Comparison of ENCODE assay signal across 17 cellular contexts in the genomic region with DNA sequence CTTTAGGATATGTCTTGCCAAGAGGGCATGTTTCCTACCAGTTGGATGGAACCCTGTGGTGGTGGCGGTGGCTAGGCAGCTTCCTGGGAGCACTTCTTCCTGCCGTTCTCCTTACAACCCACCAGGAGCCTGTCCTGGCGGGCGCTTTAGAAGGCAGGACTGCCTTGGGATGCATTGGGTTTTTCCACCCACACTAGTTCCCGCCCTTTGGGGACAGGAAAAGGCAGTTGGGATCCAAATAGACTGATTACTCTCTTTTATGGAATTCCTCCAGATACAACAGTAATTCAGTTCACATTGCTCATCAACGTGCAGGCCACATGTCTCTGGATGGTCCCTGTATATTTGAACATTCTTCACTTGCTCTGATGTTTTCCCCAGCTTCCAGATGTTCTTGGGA.
A peak's percentile ranks its signal among the peaks of the same experiment; 100 is the strongest.
DNase-seq lines count a peak whose midpoint lies in the region; FAIRE-seq and TF ChIP-seq lines count a peak whose summit lies in the region.
"Had no signal": no experiment of that assay in that cellular context is flagged by ENCODE, and none has a peak within 500 bp of the region (broad histone marks: within the 10 kb centered on the region; RNA-seq: fewer than 3 reads in every experiment).

No MANE protein-coding gene starts in this region.

- no peak overlapping the region for H4K8ac ChIP-seq in mesendoderm (ENCODE audit: low read depth, low read length)

- H3K36me3 ChIP-seq in mesendoderm (ENCODE audit: control insufficient read depth, insufficient read depth, low read length), result no peaks in the 10 kb centered on the region
- H3K36me3 ChIP-seq: Peyer's patch had no signal

- DNase-seq in AG08395 (ENCODE audit: low spot score) (peak; percentile 85), HFF-Myc (ENCODE audit: extremely low read depth, low read depth) (peak; percentile 86), fibroblast of gingiva (ENCODE audit: low read depth) (peak; percentile 73), mesendoderm (peak; percentile 12), H54 (ENCODE audit: insufficient read length, low spot score) (no peak), SKM-1 (lab: John Stamatoyannopoulos, UW; ENCODE audit: unreplicated experiment) (no peak), progenitor cell of endocrine pancreas (ENCODE audit: low spot score, unreplicated experiment) (no peak), DMS114 treated with DMSO at 0.1 percent for 48 hours (lab: John Stamatoyannopoulos, UW; ENCODE audit: unreplicated experiment) (no peak)
- DNase-seq: activated CD4-positive, CD25-positive, alpha-beta regulatory T cell; DMS153; NCI-H2029; NCI-H526 treated with DMSO at 0.1 percent for 48 hours; Peyer's patch; stimulated activated naive CD8-positive, alpha-beta T cell treated with anti-CD3 and anti-CD28 coated beads, Interleukin-15, Interleukin-2, amounts not matched to agents 100 U/mL and 50 U/mL, for 24 hours; T-helper 1 cell had no signal

- no peak overlapping the region for H3K23ac ChIP-seq in mesendoderm (ENCODE audit: low read length)

- H3K27ac Mint-ChIP-seq in progenitor cell of endocrine pancreas, result no peak overlapping the region
- H3K27ac Mint-ChIP-seq: activated naive CD8-positive, alpha-beta T cell; memory B cell had no signal

- no peak overlapping the region for H2BK15ac ChIP-seq in mesendoderm (replicated peaks; ENCODE audit: low read depth)

- no peaks in the 10 kb centered on the region for H3K79me1 ChIP-seq in mesendoderm (ENCODE audit: low read length)

- H2AK5ac ChIP-seq in mesendoderm (ENCODE audit: low read length), result no peak overlapping the region

- H2BK120ac ChIP-seq in mesendoderm (ENCODE audit: low read depth, low read length), result no peak overlapping the region

- peaks cover 14% of the 10 kb centered on the region for H3K27me3 Mint-ChIP-seq in progenitor cell of endocrine pancreas
- H3K27me3 Mint-ChIP-seq: memory B cell had no signal

- no peak overlapping the region for H3K9ac ChIP-seq in mesendoderm (ENCODE audit: low read length)

- no peaks in the 10 kb centered on the region for H3K79me2 ChIP-seq in mesendoderm (ENCODE audit: control insufficient read depth, insufficient read depth, low read length)

- no peak overlapping the region for H3K56ac ChIP-seq in mesendoderm (ENCODE audit: low read length)

- whole genome bisulfite sequencing in mesendoderm (ENCODE audit: extremely low coverage, insufficient coverage, low lambda C conversion rate), result no CpG with 5 or more reads among the region's 6 CpGs

- no peak for FAIRE-seq in H54 (lab: Jason Lieb, UNC)

- TF ChIP-seq POLR2A in H54 (IDR thresholded peaks at IDR 0.05; ENCODE audit: low read depth, low read length), result no peak

- no peak overlapping the region for H2BK5ac ChIP-seq in mesendoderm (ENCODE audit: low read length)

- H3K18ac ChIP-seq in mesendoderm (ENCODE audit: low read length), result no peak overlapping the region

- H3K4ac ChIP-seq in mesendoderm (ENCODE audit: low read depth, low read length), result no peak overlapping the region

- H3K4me3 ChIP-seq in HFF-Myc (replicated peaks; ENCODE audit: low read depth, low read length), result peak overlapping the region; percentile 24
- no peak overlapping the region for H3K4me3 ChIP-seq in mesendoderm (ENCODE audit: low read length)
- H3K4me3 ChIP-seq: Peyer's patch had no signal

- H4K5ac ChIP-seq in mesendoderm (ENCODE audit: low read length), result no peak overlapping the region

- H3K4me2 ChIP-seq in mesendoderm (ENCODE audit: low read length), result no peak overlapping the region

- no peak overlapping the region for H3K4me3 Mint-ChIP-seq in progenitor cell of endocrine pancreas (ENCODE audit: low read depth)
- H3K4me3 Mint-ChIP-seq: activated naive CD8-positive, alpha-beta T cell; memory B cell had no signal

- peaks cover 9% of the 10 kb centered on the region for H3K4me1 Mint-ChIP-seq in progenitor cell of endocrine pancreas (ENCODE audit: low read depth)
- H3K4me1 Mint-ChIP-seq: memory B cell had no signal

- TF ChIP-seq CTCF in HFF-Myc (IDR thresholded peaks at IDR 0.05; ENCODE audit: low read depth, low read length, missing control alignments), result no peak
- TF ChIP-seq CTCF in progenitor cell of endocrine pancreas (IDR thresholded peaks at IDR 0.05; ENCODE audit: unreplicated experiment), result no peak

- no peak overlapping the region for H3K27ac ChIP-seq in mesendoderm (ENCODE audit: low read depth, low read length)
- H3K27ac ChIP-seq: Peyer's patch had no signal

- H3K9me3 Mint-ChIP-seq in progenitor cell of endocrine pancreas (ENCODE audit: low read depth), result peaks cover 4% of the 10 kb centered on the region
- H3K9me3 Mint-ChIP-seq: memory B cell had no signal

- peaks cover 3% of the 10 kb centered on the region for H3K36me3 Mint-ChIP-seq in progenitor cell of endocrine pancreas (ENCODE audit: insufficient read depth)
- H3K36me3 Mint-ChIP-seq: activated naive CD8-positive, alpha-beta T cell; memory B cell had no signal

- no peaks in the 10 kb centered on the region for H3K4me1 ChIP-seq in mesendoderm (ENCODE audit: control insufficient read depth, low read depth, low read length)
- H3K4me1 ChIP-seq: Peyer's patch had no signal

- H3K27me3 ChIP-seq in mesendoderm (ENCODE audit: insufficient read depth, low read length, poor library complexity), result no peaks in the 10 kb centered on the region
- H3K27me3 ChIP-seq: Peyer's patch had no signal

Comparison
In these comparisons a context has a peak if more than half of its experiments do, and no peak if none do; other contexts are left out.
1. DNase-seq: peak in AG08395 (single experiment), HFF-Myc (single experiment), fibroblast of gingiva (single experiment) and mesendoderm (single experiment); none in H54 (single experiment), SKM-1 (single experiment), progenitor cell of endocrine pancreas (single experiment) and DMS114 treated with DMSO at 0.1 percent for 48 hours (single experiment).